20 cellular contexts compared by ENCODE assay signal in genomic region chr10:47198221-47198620, GRCh38.
DNase-seq lines count a peak whose midpoint lies in the region; ATAC-seq and TF ChIP-seq lines count a peak whose summit lies in the region.
"Had no signal": no experiment of that assay in that cellular context is flagged by ENCODE, and none has a peak within 500 bp of the region (broad histone marks: within the 10 kb centered on the region; RNA-seq: fewer than 3 reads in every experiment).

No MANE protein-coding gene starts in this region.

- DNase-seq in Right ventricle myocardium inferior (ENCODE audit: missing footprints) (peak; percentile 41), heart right ventricle (no peak), endodermal cell (peak; percentile 41), lung (ENCODE audit: low spot score) (peak; percentile 16), NCI-H2029 (lab: John Stamatoyannopoulos, UW) (no peak), thyroid gland (no peak)
- DNase-seq: CD4-positive, CD25-positive, alpha-beta regulatory T cell; DMS153; DND-41; GDM1; GM23248; H7; HCEC 1CT had no signal

- H3K27ac ChIP-seq in heart right ventricle (no peak overlapping the region), endodermal cell (ENCODE audit: low read depth, low read length) (peak overlapping the region; percentile 32), lung (ENCODE audit: low read depth in 1 of 2, low read length in 1 of 2) (no peak overlapping the region), thyroid gland (no peak overlapping the region)
- H3K27ac ChIP-seq: 22Rv1, BLaER1, C4-2B, GM23248 had no signal

- H3K9me3 ChIP-seq in heart right ventricle (peaks cover 0 to 11% (median 0%) of the 10 kb centered on the region in 11 donors), endodermal cell (ENCODE audit: control insufficient read depth, low read length) (no peaks in the 10 kb centered on the region), lung (ENCODE audit: control insufficient read depth in 2 of 2, insufficient read depth in 1 of 2, low read length in 1 of 2) (peaks cover 0 to 3% of the 10 kb centered on the region in 2 donors), thyroid gland (no peaks in the 10 kb centered on the region)
- H3K9me3 ChIP-seq: BLaER1, Caco-2 had no signal

- ATAC-seq in Right ventricle myocardium inferior (no peak), heart right ventricle (no peak), lung (ENCODE audit: insufficient read depth, low FRiP score) (no peak)
- ATAC-seq: CD8-positive, alpha-beta T cell; GM12878 had no signal

- H3K36me3 Mint-ChIP-seq in endodermal cell (ENCODE audit: low read depth), result no peaks in the 10 kb centered on the region
- H3K36me3 Mint-ChIP-seq: CD4-positive, CD25-positive, alpha-beta regulatory T cell; CD8-positive, alpha-beta T cell had no signal

- H3K4me1 Mint-ChIP-seq in endodermal cell, result no peaks in the 10 kb centered on the region
- H3K4me1 Mint-ChIP-seq: B cell had no signal

- 75 to 77% methylated on average over 4 of the region's 4 CpGs for WGBS in heart right ventricle, 2 donors
- 66 to 80% methylated on average over 2 to 4 of the region's 4 CpGs for WGBS in endodermal cell (ENCODE audit: insufficient coverage in 1 of 2, insufficient read length in 1 of 2), 2 experiments
- WGBS in lung, 2 donors, result 83 to 89% methylated on average over 4 of the region's 4 CpGs
- WGBS in thyroid gland, 2 donors, result 69 to 86% methylated on average over 2 to 4 of the region's 4 CpGs

- no peak overlapping the region for H3K4me3 ChIP-seq in heart right ventricle
- H3K4me3 ChIP-seq in endodermal cell (ENCODE audit: low read length), result no peak overlapping the region
- no peak overlapping the region for H3K4me3 ChIP-seq in lung
- no peak overlapping the region for H3K4me3 ChIP-seq in thyroid gland (replicated peaks in 1 of 3)
- H3K4me3 ChIP-seq: BLaER1, GM12878, GM23248 had no signal

- H3K27me3 Mint-ChIP-seq in endodermal cell (ENCODE audit: insufficient read depth), result no peaks in the 10 kb centered on the region
- H3K27me3 Mint-ChIP-seq: CD4-positive, CD25-positive, alpha-beta regulatory T cell had no signal

- TF ChIP-seq POLR2A in thyroid gland (IDR thresholded peaks at IDR 0.05), result no peak

- H3K4me1 ChIP-seq in heart right ventricle, result no peaks in the 10 kb centered on the region
- no peaks in the 10 kb centered on the region for H3K4me1 ChIP-seq in endodermal cell (ENCODE audit: control insufficient read depth, insufficient read depth, low read length)
- no peaks in the 10 kb centered on the region for H3K4me1 ChIP-seq in lung (ENCODE audit: control insufficient read depth in 2 of 2, insufficient read depth in 2 of 2, low read length in 2 of 2)
- H3K4me1 ChIP-seq in thyroid gland, result no peaks in the 10 kb centered on the region
- H3K4me1 ChIP-seq: BLaER1, Caco-2 had no signal

- H3K4me3 Mint-ChIP-seq in endodermal cell, result no peak overlapping the region
- H3K4me3 Mint-ChIP-seq: B cell; CD4-positive, CD25-positive, alpha-beta regulatory T cell; CD8-positive, alpha-beta T cell had no signal

- H3K9ac ChIP-seq in endodermal cell (ENCODE audit: extremely low read depth, low read length, poor library complexity, severe bottlenecking), result no peak overlapping the region
- H3K9ac ChIP-seq: BLaER1, GM23248 had no signal

- H3K27ac Mint-ChIP-seq in endodermal cell, result no peak overlapping the region
- H3K27ac Mint-ChIP-seq: B cell; CD8-positive, alpha-beta T cell had no signal

- H3K36me3 ChIP-seq in heart right ventricle (no peaks in the 10 kb centered on the region), endodermal cell (ENCODE audit: control insufficient read depth, insufficient read depth, low read length) (no peaks in the 10 kb centered on the region), lung (ENCODE audit: control insufficient read depth in 2 of 2, insufficient read depth in 2 of 2, low read length in 2 of 2) (no peaks in the 10 kb centered on the region), thyroid gland (no peaks in the 10 kb centered on the region)
- H3K36me3 ChIP-seq: BLaER1 had no signal

- TF ChIP-seq CTCF in heart right ventricle (IDR thresholded peaks at IDR 0.05) (no peak), endodermal cell (conservative IDR thresholded peaks at IDR 0.05) (no peak), lung (IDR thresholded peaks at IDR 0.05; ENCODE audit: control extremely low read depth, extremely low read depth) (no peak), thyroid gland (IDR thresholded peaks at IDR 0.05) (no peak)

- intact Hi-C loops in Right ventricle myocardium inferior (cut with DNase I), result no loop called here
- intact Hi-C loops in heart right ventricle (cut with DNase I), result no loop called here
- intact Hi-C loops in thyroid gland (cut with DNase I), result no loop called here

- H3K9me3 Mint-ChIP-seq in endodermal cell, result no peaks in the 10 kb centered on the region

- H3K27me3 ChIP-seq in heart right ventricle (peaks cover 0 to 3% (median 0%) of the 10 kb centered on the region in 7 donors), endodermal cell (ENCODE audit: control insufficient read depth, insufficient read depth, low read length, poor library complexity, severe bottlenecking) (no peaks in the 10 kb centered on the region), lung (ENCODE audit: control insufficient read depth, insufficient read depth) (no peaks in the 10 kb centered on the region), thyroid gland (no peaks in the 10 kb centered on the region)
- H3K27me3 ChIP-seq: BLaER1 had no signal

Comparison
In these comparisons a context has a peak if more than half of its experiments do, and no peak if none do; other contexts are left out.
1. DNase-seq: peak in Right ventricle myocardium inferior (single experiment), endodermal cell (single experiment) and lung (single experiment); none in heart right ventricle (0 of 2), NCI-H2029 (single experiment) and thyroid gland (0 of 2).